17 cellular contexts compared by ENCODE assay signal in the genomic region with DNA sequence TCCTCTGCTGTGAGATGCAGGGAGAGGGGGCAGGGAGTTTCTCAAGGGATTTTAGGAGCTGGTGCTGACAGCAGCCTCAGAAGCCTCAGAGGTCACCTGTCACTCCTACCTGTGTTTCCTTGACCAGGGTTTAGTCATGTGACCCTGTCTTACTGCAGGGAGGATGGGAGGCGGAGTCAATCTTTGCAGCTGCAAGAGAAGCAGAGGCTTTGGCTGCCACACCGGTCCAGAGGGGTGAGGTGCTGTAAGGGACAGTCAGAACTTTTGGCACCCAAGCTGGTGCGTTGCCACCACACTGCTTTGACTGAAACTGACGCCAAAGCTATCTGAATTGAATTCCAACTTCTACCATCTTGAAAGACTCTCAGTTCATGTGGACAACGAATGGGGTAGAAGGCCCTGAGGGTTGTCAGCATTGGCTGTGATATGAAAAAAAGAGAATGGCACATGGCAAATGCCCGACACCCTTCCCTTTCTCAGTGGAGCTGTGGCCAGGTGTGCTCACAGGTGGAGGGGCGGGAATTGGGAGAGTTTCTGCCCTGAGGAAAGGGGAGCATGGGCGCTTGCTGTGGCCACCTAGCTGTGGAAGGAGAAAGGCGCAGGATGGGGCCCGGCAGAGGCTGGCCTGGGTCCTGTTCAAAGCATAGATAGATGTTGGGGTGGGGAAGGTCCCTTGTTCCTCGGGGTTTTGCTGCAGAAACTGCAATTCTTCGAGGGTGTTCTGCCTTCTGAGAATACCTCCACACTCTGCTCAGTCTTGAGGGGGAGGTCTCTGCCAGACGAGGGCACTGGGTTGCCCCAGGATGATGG.
DNase-seq lines count a peak whose midpoint lies in the region; ATAC-seq and TF ChIP-seq lines count a peak whose summit lies in the region.
"Had no signal": no experiment of that assay in that cellular context is flagged by ENCODE, and none has a peak within 500 bp of the region (broad histone marks: within the 10 kb centered on the region; RNA-seq: fewer than 3 reads in every experiment).

No MANE protein-coding gene starts in this region.

- no peaks in the 10 kb centered on the region for H3K9me3 ChIP-seq in osteoblast (ENCODE audit: low read depth, low read length)
- H3K9me3 ChIP-seq: BLaER1, gastroesophageal sphincter, SK-N-SH had no signal

- ATAC-seq in GM21825 (IDR thresholded peaks at IDR 0.05; ENCODE audit: unreplicated experiment) (no peak), GM19395 (IDR thresholded peaks at IDR 0.05; ENCODE audit: unreplicated experiment) (no peak)
- ATAC-seq: activated CD8-positive, alpha-beta T cell treated with anti-CD3 and anti-CD28 coated beads, Interleukin-2, amount 10 ng/mL, durations not matched to agents 7 days and 5 days; effector memory CD8-positive, alpha-beta T cell; gastroesophageal sphincter had no signal

- no peak for DNase-seq in GM12864 (ENCODE audit: low read depth)
- peak; percentile 56 for DNase-seq in coronary artery (ENCODE audit: low spot score)
- DNase-seq in osteoblast (ENCODE audit: insufficient read length, low spot score, missing footprints), result no peak
- no peak for DNase-seq in 8988T
- DNase-seq in NCI-H748 (lab: John Stamatoyannopoulos, UW; ENCODE audit: unreplicated experiment), result no peak
- DNase-seq: activated CD8-positive, alpha-beta T cell treated with anti-CD3 and anti-CD28 coated beads, Interleukin-2, amount 10 ng/mL, durations not matched to agents 7 days and 5 days; activated gamma-delta T cell; effector memory CD8-positive, alpha-beta T cell; NCI-H1092; NCI-H345; SK-N-SH had no signal

- TF ChIP-seq EP300 in Ishikawa (IDR thresholded peaks at IDR 0.05; ENCODE audit: borderline replicate concordance), result no peak

- H3K27ac ChIP-seq in coronary artery, result no peak overlapping the region
- no peak overlapping the region for H3K27ac ChIP-seq in osteoblast (ENCODE audit: low read depth, low read length)
- H3K27ac ChIP-seq: BLaER1, gastroesophageal sphincter, parathyroid adenoma had no signal

- TF ChIP-seq CTCF in GM12864 (IDR thresholded peaks at IDR 0.05; ENCODE audit: low read depth, low read length, missing control alignments), result peak; percentile 34
- TF ChIP-seq CTCF in coronary artery (IDR thresholded peaks at IDR 0.05), result no peak
- peak; percentile 14 for TF ChIP-seq CTCF in osteoblast (IDR thresholded peaks at IDR 0.05; ENCODE audit: extremely low read depth, low read depth, low read length)

- H4K20me1 ChIP-seq in osteoblast (ENCODE audit: insufficient read depth, low read length), result no peaks in the 10 kb centered on the region
- H4K20me1 ChIP-seq: BLaER1 had no signal

- H3K79me2 ChIP-seq in osteoblast (ENCODE audit: insufficient read depth, low read length), result peaks cover 86% of the 10 kb centered on the region
- H3K79me2 ChIP-seq: parathyroid adenoma had no signal

- no peak overlapping the region for H2AFZ ChIP-seq in osteoblast (ENCODE audit: low read length)
- H2AFZ ChIP-seq: parathyroid adenoma had no signal

- peaks cover 26% of the 10 kb centered on the region for H3K36me3 ChIP-seq in osteoblast (ENCODE audit: insufficient read depth, low read length)
- H3K36me3 ChIP-seq: BLaER1, gastroesophageal sphincter had no signal

- no peaks in the 10 kb centered on the region for H3K27me3 ChIP-seq in osteoblast (ENCODE audit: insufficient read depth, low read length)
- H3K27me3 ChIP-seq: BLaER1, gastroesophageal sphincter had no signal

- H3K4me2 ChIP-seq in osteoblast (ENCODE audit: insufficient read depth, low read length), result no peak overlapping the region
- H3K4me2 ChIP-seq: SK-N-SH had no signal

- H3K4me3 ChIP-seq in GM12864 (ENCODE audit: low read depth, low read length) (no peak overlapping the region), coronary artery (no peak overlapping the region), osteoblast (ENCODE audit: insufficient read depth, low read length) (no peak overlapping the region)
- H3K4me3 ChIP-seq: BLaER1, gastroesophageal sphincter had no signal

- TF ChIP-seq RAD21 in Ishikawa (IDR thresholded peaks at IDR 0.05; ENCODE audit: low read depth), result peak; percentile 26; the same call in 1 of the 2 replicates

- H3K4me1 ChIP-seq in osteoblast (ENCODE audit: insufficient read depth, low read length), result peaks cover under 1% of the 10 kb centered on the region
- H3K4me1 ChIP-seq: gastroesophageal sphincter, parathyroid adenoma had no signal

TF ChIP-seq in Ishikawa, 13 proteins besides CTCF, POLR2A, EP300 and RAD21:
- TF ChIP-seq, protein P1, sequence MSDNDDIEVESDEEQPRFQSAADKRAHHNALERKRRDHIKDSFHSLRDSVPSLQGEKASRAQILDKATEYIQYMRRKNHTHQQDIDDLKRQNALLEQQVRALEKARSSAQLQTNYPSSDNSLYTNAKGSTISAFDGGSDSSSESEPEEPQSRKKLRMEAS (IDR thresholded peaks at IDR 0.05), result peak; percentile 28; the same call in 1 of the 2 replicates
- TF ChIP-seq, protein P2, sequence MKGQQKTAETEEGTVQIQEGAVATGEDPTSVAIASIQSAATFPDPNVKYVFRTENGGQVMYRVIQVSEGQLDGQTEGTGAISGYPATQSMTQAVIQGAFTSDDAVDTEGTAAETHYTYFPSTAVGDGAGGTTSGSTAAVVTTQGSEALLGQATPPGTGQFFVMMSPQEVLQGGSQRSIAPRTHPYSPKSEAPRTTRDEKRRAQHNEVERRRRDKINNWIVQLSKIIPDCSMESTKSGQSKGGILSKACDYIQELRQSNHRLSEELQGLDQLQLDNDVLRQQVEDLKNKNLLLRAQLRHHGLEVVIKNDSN (IDR thresholded peaks at IDR 0.05), result peak; percentile 81
- no peak for TF ChIP-seq ZBTB7A (IDR thresholded peaks at IDR 0.05; ENCODE audit: low read depth)
